ENCODE assay signal across 27 cellular contexts in the genomic region with DNA sequence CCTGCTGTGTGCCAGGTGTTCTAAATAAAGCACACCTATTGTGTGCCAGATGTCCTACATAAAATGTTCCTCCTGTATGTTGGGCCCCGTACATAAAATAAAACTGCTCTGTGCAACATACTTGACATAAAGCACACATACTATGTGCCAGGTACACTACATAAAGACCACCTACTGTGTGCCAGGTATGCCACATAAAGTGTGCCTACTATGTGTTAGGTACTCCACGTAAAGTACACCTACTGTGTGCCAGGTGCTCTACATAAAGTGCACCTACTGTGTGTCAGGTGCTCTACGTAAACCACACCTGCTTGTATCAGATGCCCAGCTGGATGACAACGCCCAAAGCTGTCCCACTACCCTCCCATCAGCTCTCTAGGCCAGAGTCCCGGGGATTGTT. TPM values are rescaled to one million over a fixed set of nuclear protein-coding genes. Genes with fewer than 3 reads are reported as not detected.
DNase-seq lines count a peak whose midpoint lies in the region; ATAC-seq, FAIRE-seq and TF ChIP-seq lines count a peak whose summit lies in the region.
"Had no signal": no experiment of that assay in that cellular context is flagged by ENCODE, and none has a peak within 500 bp of the region (broad histone marks: within the 10 kb centered on the region; RNA-seq: fewer than 3 reads in every experiment).

No MANE protein-coding gene starts in this region.

- H3K9ac ChIP-seq in HepG2 (ENCODE audit: insufficient read depth, low read depth, low read length) (no peak overlapping the region), K562 (ENCODE audit: insufficient read depth in 1 of 2, low read depth in 2 of 2, low read length in 2 of 2) (no peak overlapping the region)
- H3K9ac ChIP-seq: BLaER1 treated with 17β-estradiol and CSF1 and Interleukin-3, amounts not matched to agents 10 nM and 100 nM had no signal

- H3K27ac Mint-ChIP-seq in endothelial cell (ENCODE audit: unreplicated experiment) (no peak overlapping the region), osteocyte (ENCODE audit: unreplicated experiment) (no peak overlapping the region)
- H3K27ac Mint-ChIP-seq: CD14-positive monocyte; CD4-positive, alpha-beta T cell; HFFc6 had no signal

- intact Hi-C loops in HepG2 (cut with micrococcal nuclease; ENCODE audit: unreplicated experiment), result no loop called here
- intact Hi-C loops in right lobe of liver (cut with DNase I), result no loop called here
- intact Hi-C loops in K562 (cut with micrococcal nuclease), result no loop called here

- H3K27me3 ChIP-seq in HepG2 (ENCODE audit: control insufficient read depth in 1 of 2, insufficient read depth in 2 of 2, low read length in 2 of 2) (no peaks in the 10 kb centered on the region), right lobe of liver (no peaks in the 10 kb centered on the region), K562 (ENCODE audit: control insufficient read depth in 2 of 2, insufficient read depth in 2 of 2, low read length in 2 of 2) (peaks cover 0 to under 1% of the 10 kb centered on the region in 2 experiments; a peak in 1 of 5 replicates)
- H3K27me3 ChIP-seq: BE2C; BLaER1 treated with 17β-estradiol and CSF1 and Interleukin-3, amounts not matched to agents 10 nM and 100 nM had no signal

- TF ChIP-seq EP300 in HepG2 (IDR thresholded peaks at IDR 0.05; ENCODE audit: low read depth in 2 of 2, low read length in 2 of 2) (no peak), HepG2 (CRISPR knock-in tag; IDR thresholded peaks at IDR 0.05; ENCODE audit: borderline replicate concordance) (no peak), K562 (IDR thresholded peaks at IDR 0.05; ENCODE audit: low read length) (no peak)

- TF ChIP-seq POLR2A in HepG2 (IDR thresholded peaks at IDR 0.05; ENCODE audit: insufficient read depth in 1 of 2, low read depth in 2 of 2, low read length in 2 of 2) (no peak), right lobe of liver (IDR thresholded peaks at IDR 0.05) (no peak), K562 (conservative IDR thresholded peaks at IDR 0.05) (no peak)

- H3K27me3 Mint-ChIP-seq in endothelial cell (ENCODE audit: unreplicated experiment) (peaks cover 17% of the 10 kb centered on the region), osteocyte (ENCODE audit: unreplicated experiment) (no peaks in the 10 kb centered on the region)

- no peaks in the 10 kb centered on the region for H3K4me1 ChIP-seq in HepG2 (ENCODE audit: insufficient read depth, low read length)
- peaks cover 0 to 11% (median 0%) of the 10 kb centered on the region in 4 donors for H3K4me1 ChIP-seq in right lobe of liver
- no peaks in the 10 kb centered on the region; a peak in 1 of 5 replicates for H3K4me1 ChIP-seq in K562 (replicated peaks in 1 of 2; ENCODE audit: control insufficient read depth in 2 of 2, insufficient read depth in 2 of 2, low read length in 2 of 2)
- H3K4me1 ChIP-seq: A549, BE2C, HAP-1 had no signal

- CTCF ChIA-PET in HepG2 (lab: Yijun Ruan, JAX; ENCODE audit: low intra/inter-chr PET ratio, low total read pairs) (no interaction called here), K562 (lab: Yijun Ruan, JAX; ENCODE audit: low intra/inter-chr PET ratio) (no interaction called here)

- TF ChIP-seq CTCF in HepG2 (CRISPR knock-in tag; IDR thresholded peaks at IDR 0.05), result no peak
- TF ChIP-seq CTCF in right lobe of liver (IDR thresholded peaks at IDR 0.05), result no peak
- TF ChIP-seq CTCF in K562 (IDR thresholded peaks at IDR 0.05 in 2 of 3, conservative IDR thresholded peaks at IDR 0.05 in 1 of 3; ENCODE audit: insufficient read depth in 2 of 3, low read depth in 1 of 3, low read length in 3 of 3), result no peak
- TF ChIP-seq CTCF in endothelial cell (IDR thresholded peaks at IDR 0.05; ENCODE audit: unreplicated experiment), result no peak
- TF ChIP-seq CTCF in osteocyte (IDR thresholded peaks at IDR 0.05), result no peak

- in situ Hi-C loops in HepG2 (cut with HindIII; ENCODE audit: extremely low pct_ligation_motif_present, low pct_unique_long_range_greater_than_20kb), result no loop called here
- in situ Hi-C loops in K562 (cut with MboI), result no loop called here

- DNase-seq in HepG2 (ENCODE audit: low spot score), result no peak
- DNase-seq in right lobe of liver, result no peak
- no peak for DNase-seq in K562 (ENCODE audit: extremely low read depth in 1 of 4, low spot score in 3 of 4)
- no peak for DNase-seq in endothelial cell (ENCODE audit: low spot score)
- no peak for DNase-seq in osteocyte (ENCODE audit: extremely low spot score, unreplicated experiment)
- no peak for DNase-seq in NCI-H2029 treated with DMSO at 0.1 percent for 48 hours (lab: John Stamatoyannopoulos, UW)
- DNase-seq: 8988T; ACHN; AML-193; BE2C; CD4-positive, alpha-beta T cell; CD8-positive, alpha-beta memory T cell; DMS 273 treated with DMSO at 0.1 percent for 48 hours; DMS79; EL; GDM1; GOT3; HFFc6 had no signal

- TF ChIP-seq RAD21 in HepG2 (CRISPR knock-in tag; IDR thresholded peaks at IDR 0.05) (no peak), K562 (CRISPR knock-in tag; conservative IDR thresholded peaks at IDR 0.05 in 1 of 2, IDR thresholded peaks at IDR 0.05 in 1 of 2) (no peak)

- POLR2A ChIA-PET in HepG2 (lab: Yijun Ruan, JAX) (no interaction called here), K562 (lab: Yijun Ruan, JAX) (interaction anchor here (1.1 kb wide), 1 partner anchor 10 kb away, joined by 4 read pairs; no protein-coding TSS in a partner anchor)

- H3K4me3 ChIP-seq in HepG2 (replicated peaks in 1 of 3; ENCODE audit: insufficient read depth in 1 of 3, low read depth in 2 of 3, low read length in 3 of 3), result no peak overlapping the region
- no peak overlapping the region for H3K4me3 ChIP-seq in right lobe of liver
- H3K4me3 ChIP-seq in K562, result no peak overlapping the region
- H3K4me3 ChIP-seq: A549; BLaER1 treated with 17β-estradiol and CSF1 and Interleukin-3, amounts not matched to agents 10 nM and 100 nM; HAP-1 had no signal

- H3K4me2 ChIP-seq in HepG2 (ENCODE audit: low read depth, low read length) (no peak overlapping the region), K562 (ENCODE audit: insufficient read depth, low read length) (no peak overlapping the region)
- H3K4me2 ChIP-seq: A549 had no signal

- H4K20me1 ChIP-seq in HepG2 (ENCODE audit: insufficient read depth, low read length) (no peaks in the 10 kb centered on the region), K562 (replicated peaks; ENCODE audit: control insufficient read depth, insufficient read depth, low read length) (no peaks in the 10 kb centered on the region; the same call in 1 of the 2 replicates)

- H3K4me3 Mint-ChIP-seq in endothelial cell (ENCODE audit: unreplicated experiment) (peak overlapping the region; percentile 51), osteocyte (ENCODE audit: unreplicated experiment) (no peak overlapping the region)
- H3K4me3 Mint-ChIP-seq: CD14-positive monocyte; CD4-positive, alpha-beta T cell; CD8-positive, alpha-beta memory T cell; HFFc6 had no signal

- BruUV-seq in HepG2 (replicated peaks; lab: Mats Ljungman, UMichigan) (no TSS peak), K562 (replicated peaks; lab: Mats Ljungman, UMichigan) (no TSS peak)

- H3K36me3 Mint-ChIP-seq in endothelial cell (ENCODE audit: low read depth, unreplicated experiment) (peaks cover 15% of the 10 kb centered on the region), osteocyte (ENCODE audit: unreplicated experiment) (no peaks in the 10 kb centered on the region)
- H3K36me3 Mint-ChIP-seq: CD14-positive monocyte; CD8-positive, alpha-beta memory T cell had no signal

- H3K9me1 ChIP-seq in K562 (ENCODE audit: control insufficient read depth, insufficient read depth, low read length), result no peaks in the 10 kb centered on the region

- H3K36me3 ChIP-seq in HepG2 (replicated peaks in 1 of 2; ENCODE audit: control insufficient read depth in 1 of 2, insufficient read depth in 2 of 2, low read length in 2 of 2), result no peaks in the 10 kb centered on the region
- H3K36me3 ChIP-seq in right lobe of liver, result no peaks in the 10 kb centered on the region
- no peaks in the 10 kb centered on the region for H3K36me3 ChIP-seq in K562 (ENCODE audit: control insufficient read depth, insufficient read depth, low read length)
- H3K36me3 ChIP-seq: BE2C; BLaER1 treated with 17β-estradiol and CSF1 and Interleukin-3, amounts not matched to agents 10 nM and 100 nM; HAP-1 had no signal

- H3K4me1 Mint-ChIP-seq in endothelial cell (ENCODE audit: unreplicated experiment) (no peaks in the 10 kb centered on the region), osteocyte (ENCODE audit: unreplicated experiment) (no peaks in the 10 kb centered on the region)

- ATAC-seq in HepG2, result no peak
- ATAC-seq in right lobe of liver, result no peak
- ATAC-seq in K562, result no peak
- no peak for ATAC-seq in HG03108 (IDR thresholded peaks at IDR 0.05; ENCODE audit: unreplicated experiment)

- H2AFZ ChIP-seq in HepG2 (ENCODE audit: low read length) (no peak overlapping the region), K562 (ENCODE audit: low read depth, low read length) (no peak overlapping the region)

- no peaks in the 10 kb centered on the region for H3K79me2 ChIP-seq in HepG2 (ENCODE audit: insufficient read depth, low read length)
- H3K79me2 ChIP-seq in K562 (ENCODE audit: control insufficient read depth, insufficient read depth, low read length), result no peaks in the 10 kb centered on the region

- FAIRE-seq in HepG2 (lab: Jason Lieb, UNC), result no peak
- no peak for FAIRE-seq in K562 (lab: Jason Lieb, UNC)
- FAIRE-seq: A549, D721Med, GM12891, GM18507, H54 had no signal

- H3K9me3 ChIP-seq in HepG2 (ENCODE audit: low read length), result no peaks in the 10 kb centered on the region
- H3K9me3 ChIP-seq in right lobe of liver, result no peaks in the 10 kb centered on the region
- H3K9me3 ChIP-seq in K562 (replicated peaks; ENCODE audit: control insufficient read depth, insufficient read depth, low read depth, low read length), result no peaks in the 10 kb centered on the region
- H3K9me3 ChIP-seq: A549; BE2C; BLaER1 treated with 17β-estradiol and CSF1 and Interleukin-3, amounts not matched to agents 10 nM and 100 nM; HAP-1 had no signal

- H3K9me3 Mint-ChIP-seq in endothelial cell (ENCODE audit: unreplicated experiment) (peaks cover 36% of the 10 kb centered on the region), osteocyte (ENCODE audit: unreplicated experiment) (peaks cover 2% of the 10 kb centered on the region)
- H3K9me3 Mint-ChIP-seq: CD4-positive, alpha-beta T cell; CD8-positive, alpha-beta memory T cell had no signal

- H3K27ac ChIP-seq in HepG2 (ENCODE audit: extremely low read length, insufficient read depth, low read length) (no peak overlapping the region), right lobe of liver (no peak overlapping the region), K562 (ENCODE audit: extremely low read depth, low read depth, low read length) (no peak overlapping the region)
- H3K27ac ChIP-seq: A549; BLaER1 treated with 17β-estradiol and CSF1 and Interleukin-3, amounts not matched to agents 10 nM and 100 nM had no signal

- 0% methylated on average over 1 of the region's 5 CpGs for WGBS in HepG2 (ENCODE audit: low lambda C conversion rate)
- 49% methylated on average over 2 of the region's 5 CpGs for WGBS in right lobe of liver (ENCODE audit: insufficient coverage, low coverage, low lambda C conversion rate, missing lambda C conversion rate)
- WGBS in K562 (ENCODE audit: insufficient coverage, low coverage, missing lambda C conversion rate), result 11% methylated on average over 5 of the region's 5 CpGs

RNA-seq across cellular contexts. Expression of a gene that starts 5.8 kb away (rescaled TPM):
- total RNA-seq in HepG2 (2016; rRNA removed; fragmentation: Illumina TruSeq; extraction: Trizol), result not detected in 2 replicates
- total RNA-seq in HepG2 (2016; cell fraction: cytosol; rRNA removed; fragmentation: Illumina TruSeq; extraction: Trizol; ENCODE audit: low read depth), result not detected in 2 replicates
- not detected in 2 replicates for total RNA-seq in HepG2 (2016; cell fraction: insoluble cytoplasmic fraction; rRNA removed; fragmentation: Illumina TruSeq; extraction: Trizol)
- not detected in 2 replicates for total RNA-seq in HepG2 (2016; cell fraction: membrane; rRNA removed; fragmentation: Illumina TruSeq; extraction: Trizol)
- total RNA-seq in HepG2 (2016; cell fraction: nucleus; rRNA removed; fragmentation: Illumina TruSeq; extraction: Trizol), result not detected in 2 replicates
- not detected in 2 replicates for polyA plus RNA-seq in HepG2 (2011; rRNA removed)
- not detected in 2 replicates for polyA plus RNA-seq in HepG2 (2011; cell fraction: cytosol; rRNA removed)
- not detected in 2 replicates for polyA plus RNA-seq in HepG2 (2011; cell fraction: nucleus; rRNA removed)
- polyA plus RNA-seq in HepG2 (2012), result not detected in 2 replicates
- not detected in 2 replicates for polyA plus RNA-seq in HepG2 (2016; cell fraction: cytosol; fragmentation: Illumina TruSeq; extraction: Trizol; ENCODE audit: low read depth)
- polyA plus RNA-seq in HepG2 (2016; cell fraction: insoluble cytoplasmic fraction; fragmentation: Illumina TruSeq; extraction: Trizol; ENCODE audit: low read depth), result not detected in 2 replicates
- polyA plus RNA-seq in HepG2 (2016; cell fraction: membrane; fragmentation: Illumina TruSeq; extraction: Trizol; ENCODE audit: low read depth), result not detected in 2 replicates
- polyA plus RNA-seq in HepG2 (2016; cell fraction: nucleus; fragmentation: Illumina TruSeq; extraction: Trizol; ENCODE audit: insufficient read depth, low read depth), result not detected in 2 replicates
- polyA minus RNA-seq in HepG2 (2011; rRNA and poly(A)+ RNA removed; ENCODE audit: low replicate concordance), result not detected in 2 replicates
- not detected in 2 replicates for polyA minus RNA-seq in HepG2 (2011; cell fraction: cytosol; rRNA and poly(A)+ RNA removed)
- polyA minus RNA-seq in HepG2 (2011; cell fraction: nucleus; rRNA and poly(A)+ RNA removed), result not detected in 2 replicates
- total RNA-seq in right lobe of liver, result not detected
- total RNA-seq in K562 (2011; cell fraction: chromatin; rRNA removed; ENCODE audit: low replicate concordance), result not detected in 2 replicates
- not detected in 2 replicates for total RNA-seq in K562 (2011; cell fraction: nucleolus; rRNA removed)
- not detected in 2 replicates for total RNA-seq in K562 (2011; cell fraction: nucleoplasm; rRNA removed)
- not detected in 2 replicates for total RNA-seq in K562 (2014; rRNA removed)
- not detected in 2 replicates for total RNA-seq in K562 (2014; rRNA removed; fragmentation: Illumina TruSeq; extraction: Trizol)
- not detected in 2 replicates for total RNA-seq in K562 (2015; rRNA removed; fragmentation: Illumina TruSeq; extraction: Trizol)
- total RNA-seq in K562 (2021), result not detected in 2 replicates
- not detected in 2 replicates for polyA plus RNA-seq in K562 (2011; rRNA removed)
- not detected in 2 replicates for polyA plus RNA-seq in K562 (2011; cell fraction: cytosol; rRNA removed)
- polyA plus RNA-seq in K562 (2011; cell fraction: nucleus; rRNA removed), result not detected in 2 replicates
- polyA plus RNA-seq in K562 (2012), result 0.01 TPM in 2 replicates
- not detected in 2 replicates for polyA plus RNA-seq in K562 (2014; fragmentation: Illumina TruSeq; extraction: Trizol)
- not detected for polyA plus RNA-seq in K562 (2014; fragmentation: Nextera tagmentation; extraction: Ambion mirVana)
- not detected in 2 replicates for polyA plus RNA-seq in K562 (2014; rRNA removed)
- not detected in 2 replicates for polyA minus RNA-seq in K562 (2011; rRNA and poly(A)+ RNA removed)
- not detected in 2 replicates for polyA minus RNA-seq in K562 (2011; cell fraction: cytosol; rRNA and poly(A)+ RNA removed)
- not detected in 2 replicates for polyA minus RNA-seq in K562 (2011; cell fraction: nucleus; rRNA and poly(A)+ RNA removed)
- not detected for total RNA-seq in endothelial cell (ENCODE audit: unreplicated experiment)
- total RNA-seq in osteocyte, result not detected in 2 replicates
- total RNA-seq: CD4-positive, alpha-beta T cell; CD8-positive, alpha-beta memory T cell; HFFc6 had no signal
- polyA plus RNA-seq: A549; CD14-positive monocyte; CD8-positive, alpha-beta memory T cell had no signal

RNA-seq across cellular contexts. Expression of a gene that starts 33.8 kb away (rescaled TPM):
- total RNA-seq in HepG2 (2016; rRNA removed; fragmentation: Illumina TruSeq; extraction: Trizol) (not detected in 2 replicates), right lobe of liver (not detected), K562 (2014; rRNA removed) (not detected in 2 replicates), K562 (2014; rRNA removed; fragmentation: Illumina TruSeq; extraction: Trizol) (not detected in 2 replicates), K562 (2015; rRNA removed; fragmentation: Illumina TruSeq; extraction: Trizol) (not detected in 2 replicates), K562 (2021) (not detected in 2 replicates), endothelial cell (ENCODE audit: unreplicated experiment) (not detected), osteocyte (not detected in 2 replicates)
- total RNA-seq in HepG2 (2016; cell fraction: cytosol; rRNA removed; fragmentation: Illumina TruSeq; extraction: Trizol; ENCODE audit: low read depth), result not detected in 2 replicates
- not detected in 2 replicates for total RNA-seq in HepG2 (2016; cell fraction: insoluble cytoplasmic fraction; rRNA removed; fragmentation: Illumina TruSeq; extraction: Trizol)
- not detected in 2 replicates for total RNA-seq in HepG2 (2016; cell fraction: membrane; rRNA removed; fragmentation: Illumina TruSeq; extraction: Trizol)
- not detected in 2 replicates for total RNA-seq in HepG2 (2016; cell fraction: nucleus; rRNA removed; fragmentation: Illumina TruSeq; extraction: Trizol)
- polyA plus RNA-seq in HepG2 (2011; rRNA removed) (not detected in 2 replicates), K562 (2011; rRNA removed) (not detected in 2 replicates), K562 (2014; fragmentation: Illumina TruSeq; extraction: Trizol) (not detected in 2 replicates), K562 (2014; fragmentation: Nextera tagmentation; extraction: Ambion mirVana) (not detected), K562 (2014; rRNA removed) (not detected in 2 replicates)
- polyA plus RNA-seq in HepG2 (2011; cell fraction: cytosol; rRNA removed), result not detected in 2 replicates
- not detected in 2 replicates for polyA plus RNA-seq in HepG2 (2011; cell fraction: nucleus; rRNA removed)
- polyA plus RNA-seq in HepG2 (2012), result not detected in 2 replicates
- polyA plus RNA-seq in HepG2 (2016; cell fraction: cytosol; fragmentation: Illumina TruSeq; extraction: Trizol; ENCODE audit: low read depth), result not detected in 2 replicates
- not detected in 2 replicates for polyA plus RNA-seq in HepG2 (2016; cell fraction: insoluble cytoplasmic fraction; fragmentation: Illumina TruSeq; extraction: Trizol; ENCODE audit: low read depth)
- polyA plus RNA-seq in HepG2 (2016; cell fraction: membrane; fragmentation: Illumina TruSeq; extraction: Trizol; ENCODE audit: low read depth), result not detected in 2 replicates
- polyA plus RNA-seq in HepG2 (2016; cell fraction: nucleus; fragmentation: Illumina TruSeq; extraction: Trizol; ENCODE audit: insufficient read depth, low read depth), result not detected in 2 replicates
- polyA minus RNA-seq in HepG2 (2011; rRNA and poly(A)+ RNA removed; ENCODE audit: low replicate concordance), result 0.05 TPM in 1 of 2 replicates, not detected in the other
- not detected in 2 replicates for polyA minus RNA-seq in HepG2 (2011; cell fraction: cytosol; rRNA and poly(A)+ RNA removed)
- not detected in 2 replicates for polyA minus RNA-seq in HepG2 (2011; cell fraction: nucleus; rRNA and poly(A)+ RNA removed)
- total RNA-seq in K562 (2011; cell fraction: chromatin; rRNA removed; ENCODE audit: low replicate concordance), result not detected in 2 replicates
- total RNA-seq in K562 (2011; cell fraction: nucleolus; rRNA removed), result not detected in 2 replicates
- not detected in 2 replicates for total RNA-seq in K562 (2011; cell fraction: nucleoplasm; rRNA removed)
- not detected in 2 replicates for polyA plus RNA-seq in K562 (2011; cell fraction: cytosol; rRNA removed)
- not detected in 2 replicates for polyA plus RNA-seq in K562 (2011; cell fraction: nucleus; rRNA removed)
- not detected in 2 replicates for polyA plus RNA-seq in K562 (2012)
- polyA minus RNA-seq in K562 (2011; rRNA and poly(A)+ RNA removed), result not detected in 2 replicates
- polyA minus RNA-seq in K562 (2011; cell fraction: cytosol; rRNA and poly(A)+ RNA removed), result not detected in 2 replicates
- polyA minus RNA-seq in K562 (2011; cell fraction: nucleus; rRNA and poly(A)+ RNA removed), result not detected in 2 replicates
- total RNA-seq: CD8-positive, alpha-beta memory T cell; HFFc6 had no signal
- polyA plus RNA-seq: A549; CD14-positive monocyte; CD8-positive, alpha-beta memory T cell had no signal

RNA-seq across cellular contexts. Expression of a gene that starts 43.9 kb away (rescaled TPM):
- not detected in 2 replicates for total RNA-seq in HepG2 (2016; rRNA removed; fragmentation: Illumina TruSeq; extraction: Trizol)
- not detected in 2 replicates for total RNA-seq in HepG2 (2016; cell fraction: cytosol; rRNA removed; fragmentation: Illumina TruSeq; extraction: Trizol; ENCODE audit: low read depth)
- not detected in 2 replicates for total RNA-seq in HepG2 (2016; cell fraction: insoluble cytoplasmic fraction; rRNA removed; fragmentation: Illumina TruSeq; extraction: Trizol)
- not detected in 2 replicates for total RNA-seq in HepG2 (2016; cell fraction: membrane; rRNA removed; fragmentation: Illumina TruSeq; extraction: Trizol)
- not detected in 2 replicates for total RNA-seq in HepG2 (2016; cell fraction: nucleus; rRNA removed; fragmentation: Illumina TruSeq; extraction: Trizol)
- polyA plus RNA-seq in HepG2 (2011; rRNA removed), result not detected in 2 replicates
- polyA plus RNA-seq in HepG2 (2011; cell fraction: cytosol; rRNA removed), result not detected in 2 replicates
- polyA plus RNA-seq in HepG2 (2011; cell fraction: nucleus; rRNA removed), result not detected in 2 replicates
- polyA plus RNA-seq in HepG2 (2012), result not detected in 2 replicates
- not detected in 2 replicates for polyA plus RNA-seq in HepG2 (2016; cell fraction: cytosol; fragmentation: Illumina TruSeq; extraction: Trizol; ENCODE audit: low read depth)
- polyA plus RNA-seq in HepG2 (2016; cell fraction: insoluble cytoplasmic fraction; fragmentation: Illumina TruSeq; extraction: Trizol; ENCODE audit: low read depth), result not detected in 2 replicates
- not detected in 2 replicates for polyA plus RNA-seq in HepG2 (2016; cell fraction: membrane; fragmentation: Illumina TruSeq; extraction: Trizol; ENCODE audit: low read depth)
- not detected in 2 replicates for polyA plus RNA-seq in HepG2 (2016; cell fraction: nucleus; fragmentation: Illumina TruSeq; extraction: Trizol; ENCODE audit: insufficient read depth, low read depth)
- polyA minus RNA-seq in HepG2 (2011; rRNA and poly(A)+ RNA removed; ENCODE audit: low replicate concordance), result not detected in 2 replicates
- polyA minus RNA-seq in HepG2 (2011; cell fraction: cytosol; rRNA and poly(A)+ RNA removed), result not detected in 2 replicates
- polyA minus RNA-seq in HepG2 (2011; cell fraction: nucleus; rRNA and poly(A)+ RNA removed), result not detected in 2 replicates
- not detected for total RNA-seq in right lobe of liver
- total RNA-seq in K562 (2011; cell fraction: chromatin; rRNA removed; ENCODE audit: low replicate concordance), result not detected in 2 replicates
- not detected in 2 replicates for total RNA-seq in K562 (2011; cell fraction: nucleolus; rRNA removed)
- total RNA-seq in K562 (2011; cell fraction: nucleoplasm; rRNA removed), result not detected in 2 replicates
- total RNA-seq in K562 (2014; rRNA removed), result not detected in 2 replicates
- total RNA-seq in K562 (2014; rRNA removed; fragmentation: Illumina TruSeq; extraction: Trizol), result not detected in 2 replicates
- total RNA-seq in K562 (2015; rRNA removed; fragmentation: Illumina TruSeq; extraction: Trizol), result not detected in 2 replicates
- total RNA-seq in K562 (2021), result not detected in 2 replicates
- not detected in 2 replicates for polyA plus RNA-seq in K562 (2011; rRNA removed)
- polyA plus RNA-seq in K562 (2011; cell fraction: cytosol; rRNA removed), result not detected in 2 replicates
- not detected in 2 replicates for polyA plus RNA-seq in K562 (2011; cell fraction: nucleus; rRNA removed)
- not detected in 2 replicates for polyA plus RNA-seq in K562 (2012)
- not detected in 2 replicates for polyA plus RNA-seq in K562 (2014; fragmentation: Illumina TruSeq; extraction: Trizol)
- not detected for polyA plus RNA-seq in K562 (2014; fragmentation: Nextera tagmentation; extraction: Ambion mirVana)
- not detected in 2 replicates for polyA plus RNA-seq in K562 (2014; rRNA removed)
- not detected in 2 replicates for polyA minus RNA-seq in K562 (2011; rRNA and poly(A)+ RNA removed)
- polyA minus RNA-seq in K562 (2011; cell fraction: cytosol; rRNA and poly(A)+ RNA removed), result not detected in 2 replicates
- not detected in 2 replicates for polyA minus RNA-seq in K562 (2011; cell fraction: nucleus; rRNA and poly(A)+ RNA removed)
- not detected for total RNA-seq in endothelial cell (ENCODE audit: unreplicated experiment)
- not detected in 2 replicates for total RNA-seq in osteocyte
- total RNA-seq: CD4-positive, alpha-beta T cell; CD8-positive, alpha-beta memory T cell; HFFc6 had no signal
- polyA plus RNA-seq: A549; CD14-positive monocyte; CD8-positive, alpha-beta memory T cell had no signal

RNA-seq across cellular contexts. Expression of a gene that starts 53.8 kb away (rescaled TPM):
- total RNA-seq in HepG2 (2016; rRNA removed; fragmentation: Illumina TruSeq; extraction: Trizol) (not detected in 2 replicates), right lobe of liver (not detected), K562 (2014; rRNA removed) (not detected in 2 replicates), K562 (2014; rRNA removed; fragmentation: Illumina TruSeq; extraction: Trizol) (not detected in 2 replicates), K562 (2015; rRNA removed; fragmentation: Illumina TruSeq; extraction: Trizol) (not detected in 2 replicates), K562 (2021) (not detected in 2 replicates), endothelial cell (ENCODE audit: unreplicated experiment) (not detected), osteocyte (not detected in 2 replicates)
- not detected in 2 replicates for total RNA-seq in HepG2 (2016; cell fraction: cytosol; rRNA removed; fragmentation: Illumina TruSeq; extraction: Trizol; ENCODE audit: low read depth)
- not detected in 2 replicates for total RNA-seq in HepG2 (2016; cell fraction: insoluble cytoplasmic fraction; rRNA removed; fragmentation: Illumina TruSeq; extraction: Trizol)
- total RNA-seq in HepG2 (2016; cell fraction: membrane; rRNA removed; fragmentation: Illumina TruSeq; extraction: Trizol), result not detected in 2 replicates
- total RNA-seq in HepG2 (2016; cell fraction: nucleus; rRNA removed; fragmentation: Illumina TruSeq; extraction: Trizol), result not detected in 2 replicates
- polyA plus RNA-seq in HepG2 (2011; rRNA removed) (not detected in 2 replicates), K562 (2011; rRNA removed) (not detected in 2 replicates), K562 (2014; fragmentation: Illumina TruSeq; extraction: Trizol) (not detected in 2 replicates), K562 (2014; fragmentation: Nextera tagmentation; extraction: Ambion mirVana) (not detected), K562 (2014; rRNA removed) (not detected in 2 replicates)
- 0.05 TPM in 1 of 2 replicates, not detected in the other for polyA plus RNA-seq in HepG2 (2011; cell fraction: cytosol; rRNA removed)
- not detected in 2 replicates for polyA plus RNA-seq in HepG2 (2011; cell fraction: nucleus; rRNA removed)
- polyA plus RNA-seq in HepG2 (2012), result not detected in 2 replicates
- not detected in 2 replicates for polyA plus RNA-seq in HepG2 (2016; cell fraction: cytosol; fragmentation: Illumina TruSeq; extraction: Trizol; ENCODE audit: low read depth)
- polyA plus RNA-seq in HepG2 (2016; cell fraction: insoluble cytoplasmic fraction; fragmentation: Illumina TruSeq; extraction: Trizol; ENCODE audit: low read depth), result not detected in 2 replicates
- polyA plus RNA-seq in HepG2 (2016; cell fraction: membrane; fragmentation: Illumina TruSeq; extraction: Trizol; ENCODE audit: low read depth), result not detected in 2 replicates
- polyA plus RNA-seq in HepG2 (2016; cell fraction: nucleus; fragmentation: Illumina TruSeq; extraction: Trizol; ENCODE audit: insufficient read depth, low read depth), result not detected in 2 replicates
- polyA minus RNA-seq in HepG2 (2011; rRNA and poly(A)+ RNA removed; ENCODE audit: low replicate concordance), result 0.14 TPM in 1 of 2 replicates, not detected in the other
- not detected in 2 replicates for polyA minus RNA-seq in HepG2 (2011; cell fraction: cytosol; rRNA and poly(A)+ RNA removed)
- polyA minus RNA-seq in HepG2 (2011; cell fraction: nucleus; rRNA and poly(A)+ RNA removed), result not detected in 2 replicates
- not detected in 2 replicates for total RNA-seq in K562 (2011; cell fraction: chromatin; rRNA removed; ENCODE audit: low replicate concordance)
- not detected in 2 replicates for total RNA-seq in K562 (2011; cell fraction: nucleolus; rRNA removed)
- total RNA-seq in K562 (2011; cell fraction: nucleoplasm; rRNA removed), result not detected in 2 replicates
- not detected in 2 replicates for polyA plus RNA-seq in K562 (2011; cell fraction: cytosol; rRNA removed)
- polyA plus RNA-seq in K562 (2011; cell fraction: nucleus; rRNA removed), result not detected in 2 replicates
- polyA plus RNA-seq in K562 (2012), result not detected in 2 replicates
- polyA minus RNA-seq in K562 (2011; rRNA and poly(A)+ RNA removed), result not detected in 2 replicates
- polyA minus RNA-seq in K562 (2011; cell fraction: cytosol; rRNA and poly(A)+ RNA removed), result not detected in 2 replicates
- not detected in 2 replicates for polyA minus RNA-seq in K562 (2011; cell fraction: nucleus; rRNA and poly(A)+ RNA removed)
- total RNA-seq: CD4-positive, alpha-beta T cell; CD8-positive, alpha-beta memory T cell; HFFc6 had no signal
- polyA plus RNA-seq: A549; CD14-positive monocyte; CD8-positive, alpha-beta memory T cell had no signal
